ENCODE assay signal across 21 cellular contexts in genomic region chr1:18886003-18886335, GRCh38. TPM values are rescaled to one million over a fixed set of nuclear protein-coding genes. Genes with fewer than 3 reads are reported as not detected.
DNase-seq lines count a peak whose midpoint lies in the region; ATAC-seq and TF ChIP-seq lines count a peak whose summit lies in the region.
"Had no signal": no experiment of that assay in that cellular context is flagged by ENCODE, and none has a peak within 500 bp of the region (broad histone marks: within the 10 kb centered on the region; RNA-seq: fewer than 3 reads in every experiment).

No MANE protein-coding gene starts in this region.

- no peaks in the 10 kb centered on the region for H3K79me1 ChIP-seq in IMR-90 (ENCODE audit: low read depth in 1 of 2, low read length in 2 of 2)

- H2AK5ac ChIP-seq in IMR-90 (ENCODE audit: low read depth, low read length), result peak overlapping the region; percentile 80

- H3K56ac ChIP-seq in IMR-90 (ENCODE audit: extremely low read depth, insufficient read depth, low read length), result no peak overlapping the region

- H3K4me1 Mint-ChIP-seq in central memory CD8-positive, alpha-beta T cell, result no peaks in the 10 kb centered on the region
- H3K4me1 Mint-ChIP-seq: activated naive CD8-positive, alpha-beta T cell treated with anti-CD3 and anti-CD28 coated beads for 36 hours; CD8-positive, alpha-beta memory T cell had no signal

- dilution Hi-C loops in IMR-90 (cut with HindIII; ENCODE audit: low sequenced_read_pairs, unreplicated experiment), result no loop called here

- 100% methylated on average over 1 of the region's 1 CpG; no CpG with 5 or more reads in 1 of the 2 experiments for WGBS in IMR-90 (ENCODE audit: extremely low coverage in 2 of 2, insufficient read length in 1 of 2), 2 experiments
- 88 to 97% (median 95%) methylated on average over 1 of the region's 1 CpG for WGBS in ovary, 3 donors

- peaks cover 9% of the 10 kb centered on the region for H3K4me1 ChIP-seq in IMR-90 (ENCODE audit: control insufficient read depth, insufficient read depth, low read length)
- H3K4me1 ChIP-seq in ovary (ENCODE audit: insufficient read depth), result no peaks in the 10 kb centered on the region

- no peaks in the 10 kb centered on the region for H3K27me3 Mint-ChIP-seq in central memory CD8-positive, alpha-beta T cell
- H3K27me3 Mint-ChIP-seq: activated naive CD8-positive, alpha-beta T cell treated with anti-CD3 and anti-CD28 coated beads for 36 hours; CD8-positive, alpha-beta memory T cell; natural killer cell treated with Interleukin-12 subunit alpha and Interleukin-12 subunit beta and Interleukin-15 and Interleukin-18, amount 100 ng/mL, for 72 hours had no signal

- H3K4ac ChIP-seq in IMR-90 (ENCODE audit: low read depth, low read length), result no peak overlapping the region

- H2BK5ac ChIP-seq in IMR-90 (ENCODE audit: low read depth, low read length, poor library complexity, severe bottlenecking), result peak overlapping the region; percentile 27

- peak; percentile 31 for ATAC-seq in IMR-90 (ENCODE audit: low read depth)
- ATAC-seq in central memory CD8-positive, alpha-beta T cell (replicated peaks; ENCODE audit: extremely low read depth, poor library complexity, severe bottlenecking), result no peak
- ATAC-seq: A549; natural killer cell treated with Interleukin-12 subunit alpha and Interleukin-12 subunit beta and Interleukin-15 and Interleukin-18, amount 100 ng/mL, for 72 hours had no signal

- DNase-seq in AG08395 (ENCODE audit: low spot score), result peak; percentile 87
- peak; percentile 59 for DNase-seq in IMR-90
- DNase-seq in central memory CD8-positive, alpha-beta T cell (ENCODE audit: low spot score in 2 of 2), result no peak
- DNase-seq in kidney glomerular epithelial cell (lab: John Stamatoyannopoulos, UW), result peak; percentile 37
- DNase-seq in amniotic stem cell (lab: John Stamatoyannopoulos, UW), result no peak
- no peak for DNase-seq in activated naive CD4-positive, alpha-beta T cell (lab: John Stamatoyannopoulos, UW)
- no peak for DNase-seq in ovary
- DNase-seq in HUDEP-2 (lab: John Stamatoyannopoulos, UW; ENCODE audit: unreplicated experiment in 76 of 76), result no peak
- DNase-seq: activated CD4-positive, alpha-beta T cell treated with anti-CD3 and anti-CD28 coated beads for 4 hours; activated naive CD8-positive, alpha-beta T cell treated with anti-CD3 and anti-CD28 coated beads for 36 hours; CD8-positive, alpha-beta memory T cell; cerebellar nuclear complex; MV-4-11; NCI-H82; retina; RPMI8226; stimulated activated CD4-positive, alpha-beta T cell treated with anti-CD3 and anti-CD28 coated beads, Interleukin-2, amount 100 ng/mL, for 24 hours; testis had no signal

- TF ChIP-seq CTCF in IMR-90 (conservative IDR thresholded peaks at IDR 0.05; ENCODE audit: low read depth, low read length) (no peak), ovary (IDR thresholded peaks at IDR 0.05) (no peak)

- peak overlapping the region; percentile 70 for H2AFZ ChIP-seq in IMR-90 (replicated peaks; ENCODE audit: low read length, poor library complexity)

- H3K4me3 Mint-ChIP-seq in central memory CD8-positive, alpha-beta T cell, result no peak overlapping the region
- H3K4me3 Mint-ChIP-seq: activated naive CD8-positive, alpha-beta T cell treated with anti-CD3 and anti-CD28 coated beads for 36 hours; CD8-positive, alpha-beta memory T cell; natural killer cell treated with Interleukin-12 subunit alpha and Interleukin-12 subunit beta and Interleukin-15 and Interleukin-18, amount 100 ng/mL, for 72 hours had no signal

- H2BK120ac ChIP-seq in IMR-90 (ENCODE audit: low read depth, low read length), result no peak overlapping the region

- H2BK20ac ChIP-seq in IMR-90 (ENCODE audit: low read depth, low read length), result no peak overlapping the region

- TF ChIP-seq POLR2A in IMR-90 (IDR thresholded peaks at IDR 0.05; ENCODE audit: low read depth, low read length) (no peak), ovary (IDR thresholded peaks at IDR 0.05) (no peak)

- no peaks in the 10 kb centered on the region for H3K9me3 Mint-ChIP-seq in central memory CD8-positive, alpha-beta T cell
- H3K9me3 Mint-ChIP-seq: activated naive CD8-positive, alpha-beta T cell treated with anti-CD3 and anti-CD28 coated beads for 36 hours; CD8-positive, alpha-beta memory T cell; natural killer cell treated with Interleukin-12 subunit alpha and Interleukin-12 subunit beta and Interleukin-15 and Interleukin-18, amount 100 ng/mL, for 72 hours had no signal

- BruUV-seq in IMR-90 (replicated peaks; lab: Mats Ljungman, UMichigan), result no TSS peak

- H3K27ac ChIP-seq in IMR-90 (ENCODE audit: insufficient read depth, low read length), result no peak overlapping the region
- no peak overlapping the region for H3K27ac ChIP-seq in ovary
- H3K27ac ChIP-seq: testis had no signal

- no peak overlapping the region for H3K18ac ChIP-seq in IMR-90 (ENCODE audit: low read depth, low read length)

- 0 out of 2 replicates have a peak overlapping the region, but pooled peaks have one; percentile 40 for H3K14ac ChIP-seq in IMR-90 (replicated peaks; ENCODE audit: low read depth, low read length)

- H4K5ac ChIP-seq in IMR-90 (ENCODE audit: low read depth, low read length), result peak overlapping the region; percentile 26; the same call in 1 of the 2 replicates

- H2AK9ac ChIP-seq in IMR-90 (replicated peaks; ENCODE audit: low read depth, low read length, poor library complexity), result peak overlapping the region; percentile 74

- peaks cover 5% of the 10 kb centered on the region for H3K9me1 ChIP-seq in IMR-90 (ENCODE audit: insufficient read depth, low read length)

- intact Hi-C loops in IMR-90 (cut with micrococcal nuclease), result no loop called here
- intact Hi-C loops in ovary (cut with DNase I), result no loop called here

- no peak overlapping the region; the same call in 2 of the 3 replicates for H2BK15ac ChIP-seq in IMR-90 (ENCODE audit: low read depth, low read length)

- peaks cover 3% of the 10 kb centered on the region for H3K36me3 Mint-ChIP-seq in central memory CD8-positive, alpha-beta T cell (ENCODE audit: insufficient read depth)
- H3K36me3 Mint-ChIP-seq: activated naive CD8-positive, alpha-beta T cell treated with anti-CD3 and anti-CD28 coated beads for 36 hours; CD8-positive, alpha-beta memory T cell; natural killer cell treated with Interleukin-12 subunit alpha and Interleukin-12 subunit beta and Interleukin-15 and Interleukin-18, amount 100 ng/mL, for 72 hours had no signal

- no peak overlapping the region for H4K8ac ChIP-seq in IMR-90 (ENCODE audit: low read depth in 2 of 2, low read length in 2 of 2)

- H3K27me3 ChIP-seq in IMR-90 (ENCODE audit: control insufficient read depth, insufficient read depth, low read length), result no peaks in the 10 kb centered on the region
- H3K27me3 ChIP-seq in ovary, result no peaks in the 10 kb centered on the region
- H3K27me3 ChIP-seq: testis had no signal

- TF ChIP-seq EP300 in ovary (IDR thresholded peaks at IDR 0.05), result no peak

- no peak for TF ChIP-seq RAD21 in IMR-90 (IDR thresholded peaks at IDR 0.05; ENCODE audit: low read length)

- no peak overlapping the region for H3K23ac ChIP-seq in IMR-90 (ENCODE audit: low read depth, low read length)

- POLR2A ChIA-PET in IMR-90 (lab: Charles Lee; ENCODE audit: unreplicated experiment), result interaction anchor here (0.6 kb wide), 1 partner anchor 75 kb away, joined by 5 read pairs; no protein-coding TSS in a partner anchor

- H4K20me1 ChIP-seq in IMR-90 (ENCODE audit: insufficient read depth, low read length), result no peaks in the 10 kb centered on the region; the same call in none of the 2 replicates

- CTCF ChIA-PET in IMR-90 (lab: Yijun Ruan, JAX), result interaction anchor here (1.5 kb wide), 1 partner anchor 10 kb away, joined by 4 read pairs; no protein-coding TSS in a partner anchor

- peak overlapping the region; percentile 44 for H3K27ac Mint-ChIP-seq in central memory CD8-positive, alpha-beta T cell (ENCODE audit: low read depth)
- H3K27ac Mint-ChIP-seq: activated naive CD8-positive, alpha-beta T cell treated with anti-CD3 and anti-CD28 coated beads for 36 hours; natural killer cell treated with Interleukin-12 subunit alpha and Interleukin-12 subunit beta and Interleukin-15 and Interleukin-18, amount 100 ng/mL, for 72 hours had no signal

- in situ Hi-C loops in IMR-90 (cut with MboI; ENCODE audit: low sequenced_read_pairs), result no loop called here

- peaks cover 3% of the 10 kb centered on the region; the same call in 1 of the 2 replicates for H3K36me3 ChIP-seq in IMR-90 (ENCODE audit: control insufficient read depth, insufficient read depth, low read length)
- no peaks in the 10 kb centered on the region for H3K36me3 ChIP-seq in ovary

- no peak overlapping the region for H3K4me2 ChIP-seq in IMR-90 (ENCODE audit: low read depth, low read length)
- H3K4me2 ChIP-seq: A549 had no signal

- H3K9me3 ChIP-seq in IMR-90 (ENCODE audit: control insufficient read depth, insufficient read depth, low read length), result no peaks in the 10 kb centered on the region
- no peaks in the 10 kb centered on the region for H3K9me3 ChIP-seq in ovary
- H3K9me3 ChIP-seq: A549, testis had no signal

- no peak overlapping the region for H3K9ac ChIP-seq in IMR-90 (ENCODE audit: low read depth, low read length)

- H3K4me3 ChIP-seq in IMR-90 (ENCODE audit: insufficient read depth, low read depth, low read length) (no peak overlapping the region), ovary (no peak overlapping the region)
- H3K4me3 ChIP-seq: A549, testis had no signal

- H4K91ac ChIP-seq in IMR-90 (ENCODE audit: insufficient read depth, low read depth, low read length), result no peak overlapping the region; the same call in 1 of the 2 replicates

TF ChIP-seq in IMR-90, 13 proteins besides CTCF, POLR2A, EP300 and RAD21:
- TF ChIP-seq BHLHE40 (IDR thresholded peaks at IDR 0.05; ENCODE audit: low read depth, low read length) (no peak), MAZ (IDR thresholded peaks at IDR 0.05; ENCODE audit: borderline replicate concordance, low read depth, low read length) (peak; percentile 47; the same call in 1 of the 2 replicates), MAFK (IDR thresholded peaks at IDR 0.05; ENCODE audit: low read depth, low read length) (peak; percentile 49; the same call in 1 of the 2 replicates)

RNA-seq across cellular contexts. Expression of gene ALDH4A1, which starts 16.4 kb away (rescaled TPM):
- total RNA-seq in IMR-90 (2012; rRNA removed) (8.6 TPM in 2 replicates), ovary (10 to 100 TPM in 1 of 7 donors, 1 to 10 TPM in 6; 4.4 to 13.9 (median 8.0) TPM)
- polyA plus RNA-seq in IMR-90 (2012; rRNA removed) (21.1 and 23.0 TPM in 2 replicates), ovary (1 to 10 TPM; 2.8 to 9.7 TPM)
- polyA plus RNA-seq in IMR-90 (2012; cell fraction: cytosol; rRNA removed), result 12.1 and 21.4 TPM in 2 replicates
- polyA plus RNA-seq in IMR-90 (2012; cell fraction: nucleus; rRNA removed; ENCODE audit: low replicate concordance), result 16.8 and 36.6 TPM in 2 replicates

RNA-seq across cellular contexts. Expression of gene TAS1R2, which starts 26.5 kb away (rescaled TPM):
- total RNA-seq in IMR-90 (2012; rRNA removed), result not detected in 2 replicates
- not detected in 2 replicates for polyA plus RNA-seq in IMR-90 (2012; rRNA removed)
- polyA plus RNA-seq in IMR-90 (2012; cell fraction: cytosol; rRNA removed), result not detected in 2 replicates
- not detected in 2 replicates for polyA plus RNA-seq in IMR-90 (2012; cell fraction: nucleus; rRNA removed; ENCODE audit: low replicate concordance)
- not detected for total RNA-seq in ovary
- not detected for polyA plus RNA-seq in ovary
- total RNA-seq: activated naive CD8-positive, alpha-beta T cell treated with anti-CD3 and anti-CD28 coated beads for 36 hours; CD8-positive, alpha-beta memory T cell; natural killer cell treated with Interleukin-12 subunit alpha and Interleukin-12 subunit beta and Interleukin-15 and Interleukin-18, amount 100 ng/mL, for 72 hours; T-helper 2 cell treated with Interferon-gamma antibody and Interleukin-4, amounts not matched to agents 100 ng/mL and 5 ng/mL, for 36 hours had no signal
- polyA plus RNA-seq: A549; CD8-positive, alpha-beta memory T cell had no signal

Comparison
In these comparisons a context has a peak if more than half of its experiments do, and no peak if none do; other contexts are left out.
1. DNase-seq: peak in AG08395 (single experiment), IMR-90 (single experiment) and kidney glomerular epithelial cell (single experiment); none in central memory CD8-positive, alpha-beta T cell (0 of 2), amniotic stem cell (single experiment), activated naive CD4-positive, alpha-beta T cell (0 of 4), ovary (0 of 5) and HUDEP-2 (0 of 76).